ENCODE assay signal across 8 cellular contexts in the genomic region with DNA sequence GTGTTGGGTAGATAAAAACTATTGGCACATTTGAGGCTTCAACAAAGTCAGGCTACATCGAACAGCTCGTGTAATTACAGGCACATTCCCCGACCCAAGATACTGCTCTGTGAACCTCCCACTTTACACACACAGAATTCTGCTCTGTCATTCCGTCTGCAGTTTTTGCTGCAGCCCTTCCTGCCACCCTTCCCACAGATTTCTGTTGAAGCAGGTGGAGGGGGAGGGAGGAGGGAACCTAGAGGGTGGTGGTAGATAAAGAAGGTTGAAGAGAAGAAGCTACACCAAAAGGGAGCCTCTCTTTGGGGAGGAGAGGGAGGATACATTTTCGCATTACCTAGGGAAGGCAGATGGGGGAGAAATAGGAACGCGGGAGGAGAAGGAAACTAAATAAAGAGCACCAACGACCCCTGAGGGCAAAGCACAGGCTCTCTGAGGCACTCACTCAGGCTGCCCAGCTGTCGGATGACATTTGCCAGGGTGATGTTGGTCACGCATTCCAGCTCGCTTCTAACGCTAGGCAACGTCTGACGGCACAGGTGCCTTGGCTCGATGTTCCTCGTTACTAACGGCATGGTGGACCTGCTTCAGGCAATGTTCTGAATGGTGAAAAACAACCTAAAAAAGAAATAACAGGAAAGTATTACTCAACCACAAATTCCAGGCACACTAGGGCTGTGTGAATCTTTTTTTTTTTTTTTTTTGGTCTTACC. TPM values are rescaled to one million over a fixed set of nuclear protein-coding genes. Genes with fewer than 3 reads are reported as not detected.
DNase-seq lines count a peak whose midpoint lies in the region; ATAC-seq, FAIRE-seq and TF ChIP-seq lines count a peak whose summit lies in the region.

No MANE protein-coding gene starts in this region.

- H3K9me3 Mint-ChIP-seq in stimulated activated effector memory CD8-positive, alpha-beta T cell treated with anti-CD3 and anti-CD28 coated beads, Interleukin-12 subunit alpha, Interleukin-12 subunit beta, amount 100 ng/mL, for 72 hours, result no peaks in the 10 kb centered on the region

- peak; percentile 44 for DNase-seq in BE2C
- DNase-seq in NCI-H2171 treated with DMSO at 0.1 percent for 48 hours (lab: John Stamatoyannopoulos, UW), result peak; percentile 91
- no peak for DNase-seq in stimulated activated effector memory CD8-positive, alpha-beta T cell treated with anti-CD3 and anti-CD28 coated beads, Interleukin-12 subunit alpha, Interleukin-12 subunit beta, amount 100 ng/mL, for 72 hours (ENCODE audit: low spot score in 2 of 2)
- no peak for DNase-seq in mucosa of gallbladder (ENCODE audit: low spot score)
- DNase-seq in NCI-H82 treated with DMSO at 0.1 percent for 48 hours (lab: John Stamatoyannopoulos, UW; ENCODE audit: unreplicated experiment), result no peak

- H3K27me3 ChIP-seq in BE2C, result no peaks in the 10 kb centered on the region

- peak overlapping the region; percentile 89 for H3K27ac ChIP-seq in angular gyrus (ENCODE audit: low read depth, low read length)

- H3K4me1 ChIP-seq in BE2C, result no peaks in the 10 kb centered on the region

- no peak for ATAC-seq in stimulated activated effector memory CD8-positive, alpha-beta T cell treated with anti-CD3 and anti-CD28 coated beads, Interleukin-12 subunit alpha, Interleukin-12 subunit beta, amount 100 ng/mL, for 72 hours
- no peak for ATAC-seq in HG03469 (IDR thresholded peaks at IDR 0.05; ENCODE audit: unreplicated experiment)

- peaks cover 52% of the 10 kb centered on the region for H3K36me3 Mint-ChIP-seq in stimulated activated effector memory CD8-positive, alpha-beta T cell treated with anti-CD3 and anti-CD28 coated beads, Interleukin-12 subunit alpha, Interleukin-12 subunit beta, amount 100 ng/mL, for 72 hours

- no peaks in the 10 kb centered on the region for H3K9me3 ChIP-seq in BE2C

- H3K4me3 Mint-ChIP-seq in stimulated activated effector memory CD8-positive, alpha-beta T cell treated with anti-CD3 and anti-CD28 coated beads, Interleukin-12 subunit alpha, Interleukin-12 subunit beta, amount 100 ng/mL, for 72 hours, result peak overlapping the region; percentile 30

- H3K4me1 Mint-ChIP-seq in stimulated activated effector memory CD8-positive, alpha-beta T cell treated with anti-CD3 and anti-CD28 coated beads, Interleukin-12 subunit alpha, Interleukin-12 subunit beta, amount 100 ng/mL, for 72 hours, result peaks cover 37% of the 10 kb centered on the region

- peak overlapping the region; percentile 87 for H3K27ac Mint-ChIP-seq in stimulated activated effector memory CD8-positive, alpha-beta T cell treated with anti-CD3 and anti-CD28 coated beads, Interleukin-12 subunit alpha, Interleukin-12 subunit beta, amount 100 ng/mL, for 72 hours

- FAIRE-seq in islet of Langerhans (lab: Jason Lieb, UNC), result peak; percentile 43

- H3K36me3 ChIP-seq in BE2C, result no peaks in the 10 kb centered on the region

- peak; percentile 9; the same call in 1 of the 2 replicates for TF ChIP-seq CTCF in BE2C (IDR thresholded peaks at IDR 0.05; ENCODE audit: low read depth, low read length)

- no peak overlapping the region for H3K4me3 ChIP-seq in BE2C (ENCODE audit: low read depth, low read length)

RNA-seq across cellular contexts. Expression of a gene that starts 36.0 kb away (rescaled TPM):
- polyA plus RNA-seq in BE2C (2012; ENCODE audit: insufficient read depth, insufficient read length, low read depth), result 5.5 TPM
- 0.09 TPM for total RNA-seq in mucosa of gallbladder

RNA-seq across cellular contexts. Expression of a gene that starts 45.3 kb away (rescaled TPM):
- not detected for polyA plus RNA-seq in BE2C (2012; ENCODE audit: insufficient read depth, insufficient read length, low read depth)
- 5.4 TPM for total RNA-seq in mucosa of gallbladder

RNA-seq across cellular contexts. Expression of a gene that starts 53.8 kb away (rescaled TPM):
- not detected for polyA plus RNA-seq in BE2C (2012; ENCODE audit: insufficient read depth, insufficient read length, low read depth)
- total RNA-seq in mucosa of gallbladder, result 3.5 TPM

Comparison
In these comparisons a context has a peak if more than half of its experiments do, and no peak if none do; other contexts are left out.
1. DNase-seq: peak in BE2C (single experiment) and NCI-H2171 treated with DMSO at 0.1 percent for 48 hours (single experiment); none in stimulated activated effector memory CD8-positive, alpha-beta T cell treated with anti-CD3 and anti-CD28 coated beads, Interleukin-12 subunit alpha, Interleukin-12 subunit beta, amount 100 ng/mL, for 72 hours (0 of 2), mucosa of gallbladder (single experiment) and NCI-H82 treated with DMSO at 0.1 percent for 48 hours (single experiment).